In genomic region chr1:169585184-169585583, GRCh38 we compare ENCODE assay signal across 19 cellular contexts. TPM values are rescaled to one million over a fixed set of nuclear protein-coding genes. Genes with fewer than 3 reads are reported as not detected.
A peak's percentile ranks its signal among the peaks of the same experiment; 100 is the strongest.
DNase-seq lines count a peak whose midpoint lies in the region; ATAC-seq and TF ChIP-seq lines count a peak whose summit lies in the region.
"Had no signal": no experiment of that assay in that cellular context is flagged by ENCODE, and none has a peak within 500 bp of the region (broad histone marks: within the 10 kb centered on the region; RNA-seq: fewer than 3 reads in every experiment).

No MANE protein-coding gene starts in this region.

- H3K9me3 ChIP-seq in naive thymus-derived CD4-positive, alpha-beta T cell (ENCODE audit: control insufficient read depth in 2 of 3, low read length in 3 of 3) = no peaks in the 10 kb centered on the region
- H3K9me3 ChIP-seq in esophagus squamous epithelium (no peaks in the 10 kb centered on the region), aorta (ENCODE audit: control insufficient read depth, low read length) (peaks cover 1% of the 10 kb centered on the region)
- H3K9me3 ChIP-seq: HAP-1, thoracic aorta had no signal

- intact Hi-C loops in naive thymus-derived CD4-positive, alpha-beta T cell (cut with micrococcal nuclease) = loop anchor here (1.0 to 5.0 kb wide), 7 partner anchors 10 to 307 kb away; partner anchors contain the start of gene SCYL3 (in 1 of the 2)
- intact Hi-C loops in esophagus squamous epithelium (cut with DNase I) (no loop called here), aorta (cut with DNase I) (no loop called here)

- CTCF ChIA-PET in activated CD4-positive, alpha-beta T cell treated with anti-CD3 and anti-CD28 coated beads, Interleukin-2, amount 10 ng/mL, durations not matched to agents 7 days and 5 days (lab: Charles Lee) = interaction anchor here (1.3 to 2.3 kb wide), 3 partner anchors 16 to 195 kb away, joined by 3 to 17 read pairs (median 4); no protein-coding TSS in a partner anchor
- CTCF ChIA-PET in naive thymus-derived CD4-positive, alpha-beta T cell (lab: Charles Lee) = interaction anchor here (0.9 to 3.1 kb wide), 5 partner anchors 17 to 225 kb away, joined by 5 to 50 read pairs (median 19); no protein-coding TSS in a partner anchor

- no peak for TF ChIP-seq CTCF in esophagus squamous epithelium (IDR thresholded peaks at IDR 0.05)

- peak overlapping the region; percentile 92 for H3K27ac Mint-ChIP-seq in activated CD4-positive, alpha-beta T cell treated with anti-CD3 and anti-CD28 coated beads, Interleukin-2, amount 10 ng/mL, durations not matched to agents 7 days and 5 days
- peak overlapping the region; percentile 93 for H3K27ac Mint-ChIP-seq in activated T-helper 17 cell treated with anti-CD3 and anti-CD28 coated beads, Interleukin-2, amount 50 U/mL, for 72 hours
- peak overlapping the region in 5 of 9 donors; percentile 64 to 94 (median 88) for H3K27ac Mint-ChIP-seq in naive thymus-derived CD4-positive, alpha-beta T cell
- H3K27ac Mint-ChIP-seq: activated B cell treated with CpG ODN at 0.5 μM for 24 hours, brain, naive B cell had no signal

- H3K4me1 Mint-ChIP-seq in activated CD4-positive, alpha-beta T cell treated with anti-CD3 and anti-CD28 coated beads, Interleukin-2, amount 10 ng/mL, durations not matched to agents 7 days and 5 days = peaks cover 70% of the 10 kb centered on the region
- peaks cover 27% of the 10 kb centered on the region for H3K4me1 Mint-ChIP-seq in activated T-helper 17 cell treated with anti-CD3 and anti-CD28 coated beads, Interleukin-2, amount 50 U/mL, for 72 hours
- H3K4me1 Mint-ChIP-seq in naive thymus-derived CD4-positive, alpha-beta T cell = peaks cover 18 to 70% (median 53%) of the 10 kb centered on the region in 7 donors

- peak overlapping the region; percentile 4 for H3K27ac ChIP-seq in naive thymus-derived CD4-positive, alpha-beta T cell (ENCODE audit: low read depth, low read length)
- no peak overlapping the region for H3K27ac ChIP-seq in esophagus squamous epithelium
- H3K27ac ChIP-seq in aorta (ENCODE audit: low read depth in 1 of 2, low read length in 2 of 2) = no peak overlapping the region
- H3K27ac ChIP-seq: SK-N-MC, thoracic aorta had no signal

- no peak for DNase-seq in activated CD4-positive, alpha-beta T cell treated with anti-CD3 and anti-CD28 coated beads, Interleukin-2, amount 10 ng/mL, durations not matched to agents 7 days and 5 days
- DNase-seq in activated CD4-positive, alpha-beta T cell treated with anti-CD3 and anti-CD28 coated beads for 48 hours = no peak
- peak; percentile 39 for DNase-seq in MV-4-11 (lab: John Stamatoyannopoulos, UW)
- no peak for DNase-seq in naive thymus-derived CD4-positive, alpha-beta T cell
- DNase-seq in NCI-H2171 treated with DMSO at 0.1 percent for 48 hours (lab: John Stamatoyannopoulos, UW) = no peak
- no peak for DNase-seq in esophagus squamous epithelium (lab: John Stamatoyannopoulos, UW)
- DNase-seq in aorta = no peak
- DNase-seq: activated B cell treated with CpG ODN at 0.5 μM for 24 hours; COR-L47; effector CD4-positive, alpha-beta T cell; hippocampal formation; left colon; naive B cell; NCI-H345 had no signal

- H3K4me3 Mint-ChIP-seq in activated CD4-positive, alpha-beta T cell treated with anti-CD3 and anti-CD28 coated beads, Interleukin-2, amount 10 ng/mL, durations not matched to agents 7 days and 5 days = peak overlapping the region; percentile 89
- peak overlapping the region; percentile 92 for H3K4me3 Mint-ChIP-seq in activated T-helper 17 cell treated with anti-CD3 and anti-CD28 coated beads, Interleukin-2, amount 50 U/mL, for 72 hours
- H3K4me3 Mint-ChIP-seq in naive thymus-derived CD4-positive, alpha-beta T cell = peak overlapping the region; percentile 18 to 93 (median 90)
- H3K4me3 Mint-ChIP-seq: activated B cell treated with CpG ODN at 0.5 μM for 24 hours, brain, naive B cell had no signal

- POLR2A ChIA-PET in activated CD4-positive, alpha-beta T cell treated with anti-CD3 and anti-CD28 coated beads, Interleukin-2, amount 10 ng/mL, durations not matched to agents 7 days and 5 days (lab: Charles Lee) = no interaction called here
- POLR2A ChIA-PET in naive thymus-derived CD4-positive, alpha-beta T cell (lab: Charles Lee) = interaction anchor here (0.6 to 1.9 kb wide), 2 partner anchors 31 to 123 kb away, joined by 4 to 5 read pairs; no protein-coding TSS in a partner anchor

- no peaks in the 10 kb centered on the region for H3K36me3 Mint-ChIP-seq in activated CD4-positive, alpha-beta T cell treated with anti-CD3 and anti-CD28 coated beads, Interleukin-2, amount 10 ng/mL, durations not matched to agents 7 days and 5 days (ENCODE audit: low read depth)
- H3K36me3 Mint-ChIP-seq in activated T-helper 17 cell treated with anti-CD3 and anti-CD28 coated beads, Interleukin-2, amount 50 U/mL, for 72 hours (ENCODE audit: low read depth) = peaks cover 42% of the 10 kb centered on the region
- H3K36me3 Mint-ChIP-seq in naive thymus-derived CD4-positive, alpha-beta T cell = no peaks in the 10 kb centered on the region
- H3K36me3 Mint-ChIP-seq: brain, naive B cell had no signal

- no peaks in the 10 kb centered on the region for H3K27me3 Mint-ChIP-seq in activated CD4-positive, alpha-beta T cell treated with anti-CD3 and anti-CD28 coated beads, Interleukin-2, amount 10 ng/mL, durations not matched to agents 7 days and 5 days
- no peaks in the 10 kb centered on the region for H3K27me3 Mint-ChIP-seq in activated T-helper 17 cell treated with anti-CD3 and anti-CD28 coated beads, Interleukin-2, amount 50 U/mL, for 72 hours
- peaks cover 0 to 4% (median 0%) of the 10 kb centered on the region in 5 donors for H3K27me3 Mint-ChIP-seq in naive thymus-derived CD4-positive, alpha-beta T cell

- H3K9me3 Mint-ChIP-seq in activated CD4-positive, alpha-beta T cell treated with anti-CD3 and anti-CD28 coated beads, Interleukin-2, amount 10 ng/mL, durations not matched to agents 7 days and 5 days = no peaks in the 10 kb centered on the region
- no peaks in the 10 kb centered on the region for H3K9me3 Mint-ChIP-seq in activated T-helper 17 cell treated with anti-CD3 and anti-CD28 coated beads, Interleukin-2, amount 50 U/mL, for 72 hours
- H3K9me3 Mint-ChIP-seq in naive thymus-derived CD4-positive, alpha-beta T cell = no peaks in the 10 kb centered on the region
- H3K9me3 Mint-ChIP-seq: activated B cell treated with CpG ODN at 0.5 μM for 24 hours, brain, naive B cell had no signal

- no peaks in the 10 kb centered on the region for H3K36me3 ChIP-seq in naive thymus-derived CD4-positive, alpha-beta T cell (ENCODE audit: control insufficient read depth in 2 of 3, insufficient read depth in 3 of 3, low read length in 3 of 3)
- H3K36me3 ChIP-seq in esophagus squamous epithelium (no peaks in the 10 kb centered on the region), aorta (ENCODE audit: control insufficient read depth in 1 of 2, insufficient read depth in 2 of 2, low read length in 1 of 2) (no peaks in the 10 kb centered on the region)
- H3K36me3 ChIP-seq: HAP-1, thoracic aorta had no signal

- H3K4me1 ChIP-seq in naive thymus-derived CD4-positive, alpha-beta T cell (ENCODE audit: control insufficient read depth in 2 of 2, insufficient read depth in 2 of 2, low read length in 2 of 2) = peaks cover 10 to 14% of the 10 kb centered on the region in 2 donors
- H3K4me1 ChIP-seq in esophagus squamous epithelium (peaks cover 0 to 10% (median 3%) of the 10 kb centered on the region in 3 donors), aorta (ENCODE audit: control insufficient read depth in 1 of 2, insufficient read depth in 2 of 2, low read length in 2 of 2) (no peaks in the 10 kb centered on the region)
- H3K4me1 ChIP-seq: HAP-1 had no signal

- H3K4me3 ChIP-seq in naive thymus-derived CD4-positive, alpha-beta T cell (ENCODE audit: low read length) = no peak overlapping the region
- H3K4me3 ChIP-seq in esophagus squamous epithelium (no peak overlapping the region), aorta (ENCODE audit: low read length in 2 of 2) (no peak overlapping the region)
- H3K4me3 ChIP-seq: HAP-1, SK-N-MC, thoracic aorta had no signal

- H3K27me3 ChIP-seq in naive thymus-derived CD4-positive, alpha-beta T cell (ENCODE audit: control insufficient read depth in 2 of 2, insufficient read depth in 2 of 2, low read length in 2 of 2) = no peaks in the 10 kb centered on the region
- H3K27me3 ChIP-seq in esophagus squamous epithelium (peaks cover 0 to 48% (median 0%) of the 10 kb centered on the region in 4 donors), aorta (ENCODE audit: control insufficient read depth in 1 of 2, insufficient read depth in 2 of 2, low read length in 1 of 2) (no peaks in the 10 kb centered on the region)

- no peak for ATAC-seq in activated T-helper 17 cell treated with anti-CD3 and anti-CD28 coated beads, Interleukin-2, amount 50 U/mL, for 72 hours (replicated peaks)
- ATAC-seq in naive thymus-derived CD4-positive, alpha-beta T cell = no peak
- no peak for ATAC-seq in aorta (ENCODE audit: low FRiP score)
- ATAC-seq: left colon had no signal

- TF ChIP-seq POLR2A in esophagus squamous epithelium (IDR thresholded peaks at IDR 0.05) = no peak

RNA-seq across cellular contexts. Expression of gene F5, which starts 1.1 kb away (rescaled TPM):
- 10 to 100 TPM; 12.2 to 15.7 TPM for total RNA-seq in activated CD4-positive, alpha-beta T cell treated with anti-CD3 and anti-CD28 coated beads, Interleukin-2, amount 10 ng/mL, durations not matched to agents 7 days and 5 days
- 100 to 1,000 TPM in 1 of 2 donors, 10 to 100 TPM in 1; 55.2 to 144 TPM for total RNA-seq in activated T-helper 17 cell treated with anti-CD3 and anti-CD28 coated beads, Interleukin-2, amount 50 U/mL, for 72 hours
- 10 to 100 TPM in 2 of 5 experiments, 1 to 10 TPM in 3; 3.7 to 14.6 (median 5.7) TPM for total RNA-seq in naive thymus-derived CD4-positive, alpha-beta T cell
- 1 to 10 TPM; 1.2 to 2.8 TPM for polyA plus RNA-seq in naive thymus-derived CD4-positive, alpha-beta T cell
- total RNA-seq in esophagus squamous epithelium (under 1 TPM in 2 of 4 donors, not detected in 2; 0.13 to 0.41 TPM), aorta (1 to 10 TPM in 1 of 2 donors, under 1 TPM in 1; 0.48 to 1.4 TPM)
- polyA plus RNA-seq in aorta = 1 to 10 TPM; 1.0 to 3.5 TPM

RNA-seq across cellular contexts. Expression of gene SELP, which starts 44.7 kb away (rescaled TPM):
- under 1 TPM; 0.45 to 0.48 TPM for total RNA-seq in activated CD4-positive, alpha-beta T cell treated with anti-CD3 and anti-CD28 coated beads, Interleukin-2, amount 10 ng/mL, durations not matched to agents 7 days and 5 days
- total RNA-seq in activated T-helper 17 cell treated with anti-CD3 and anti-CD28 coated beads, Interleukin-2, amount 50 U/mL, for 72 hours = under 1 TPM; 0.39 to 0.90 TPM
- total RNA-seq in naive thymus-derived CD4-positive, alpha-beta T cell = 1 to 10 TPM in 4 of 5 experiments, under 1 TPM in 1; 0.27 to 3.2 (median 2.3) TPM
- polyA plus RNA-seq in naive thymus-derived CD4-positive, alpha-beta T cell = under 1 TPM; 0.39 to 0.50 TPM
- total RNA-seq in esophagus squamous epithelium = 10 to 100 TPM in 1 of 4 donors, 1 to 10 TPM in 2, under 1 TPM in 1; 0.19 to 15.1 (median 3.1) TPM
- 10 to 100 TPM in 1 of 2 donors, 1 to 10 TPM in 1; 9.1 to 42.5 TPM for total RNA-seq in aorta
- polyA plus RNA-seq in aorta = 10 to 100 TPM in 1 of 2 donors, 1 to 10 TPM in 1; 8.6 to 16.4 TPM

Comparison
In these comparisons a context has a peak if more than half of its experiments do, and no peak if none do; other contexts are left out.
1. intact Hi-C loops: an anchor here in naive thymus-derived CD4-positive, alpha-beta T cell (1.0 to 5.0 kb wide); none called in esophagus squamous epithelium and aorta.